ENCODE assay signal across 8 cellular contexts in the genomic region with DNA sequence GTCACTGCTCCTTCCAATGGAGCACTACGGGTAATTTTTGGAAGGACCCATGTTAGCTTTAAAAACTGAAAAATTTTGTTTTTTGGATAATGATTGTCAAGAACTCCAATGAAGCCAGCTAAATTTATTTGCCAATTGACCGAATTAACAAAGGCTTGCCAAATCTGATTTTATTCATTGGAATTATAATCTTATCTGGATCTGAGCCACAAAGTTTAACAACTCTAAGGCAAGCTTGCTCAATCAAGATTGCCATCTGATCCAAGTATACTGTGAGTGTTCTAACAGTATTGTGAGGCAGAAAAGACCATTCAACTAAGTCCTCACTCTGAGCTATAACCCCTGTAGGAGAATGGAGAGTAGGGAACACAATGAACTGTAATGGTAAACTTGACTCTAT. TPM values are rescaled to one million over a fixed set of nuclear protein-coding genes. Genes with fewer than 3 reads are reported as not detected.
DNase-seq lines count a peak whose midpoint lies in the region; ATAC-seq and TF ChIP-seq lines count a peak whose summit lies in the region.
"Not testable (repeated sequence)": the region's sequence is repeated elsewhere in the genome, so short reads cannot be mapped to it uniquely, and the experiment has no call there.
"Had no signal": no experiment of that assay in that cellular context is flagged by ENCODE, and none has a peak within 500 bp of the region (broad histone marks: within the 10 kb centered on the region; RNA-seq: fewer than 3 reads in every experiment).

No MANE protein-coding gene starts in this region.

- H3K4me3 ChIP-seq in right lobe of liver; retinal pigment epithelial cell (ENCODE audit: low read length); upper lobe of left lung: not testable (repeated sequence)
- peak overlapping the region; percentile 41 to 43 for H3K4me3 ChIP-seq in mucosa of rectum (ENCODE audit: low read length in 2 of 2)

- H3K9ac ChIP-seq in mucosa of rectum (ENCODE audit: low read depth in 1 of 2, low read length in 2 of 2): peak overlapping the region; percentile 52 to 65

- not testable (repeated sequence) for TF ChIP-seq CTCF in VCaP (conservative IDR thresholded peaks at IDR 0.05); right lobe of liver (IDR thresholded peaks at IDR 0.05); retinal pigment epithelial cell (conservative IDR thresholded peaks at IDR 0.05; ENCODE audit: low read depth, low read length); upper lobe of left lung (IDR thresholded peaks at IDR 0.05)

- not testable (repeated sequence) for TF ChIP-seq POLR2A in right lobe of liver (IDR thresholded peaks at IDR 0.05); upper lobe of left lung (IDR thresholded peaks at IDR 0.05)

- H3K4me1 ChIP-seq in right lobe of liver (peaks cover 0 to 14% (median 4%) of the 10 kb centered on the region in 4 donors), mucosa of rectum (ENCODE audit: control insufficient read depth in 2 of 2, insufficient read depth in 2 of 2, low read length in 2 of 2) (peaks cover 20 to 34% of the 10 kb centered on the region in 2 donors), upper lobe of left lung (peaks cover 0 to 39% (median 13%) of the 10 kb centered on the region in 4 donors)

- peak overlapping the region; percentile 95; the same call in 1 of the 2 replicates for H3K27ac ChIP-seq in VCaP
- H3K27ac ChIP-seq in right lobe of liver: peak overlapping the region in 2 of 3 donors; percentile 26 to 48
- peak overlapping the region; percentile 90 to 97 for H3K27ac ChIP-seq in mucosa of rectum (ENCODE audit: low read depth in 2 of 2, low read length in 2 of 2)
- peak overlapping the region; percentile 63 to 73 (median 69) for H3K27ac ChIP-seq in upper lobe of left lung

- ATAC-seq in right lobe of liver; upper lobe of left lung (ENCODE audit: low FRiP score in 2 of 2): not testable (repeated sequence)

- intact Hi-C loops in right lobe of liver (cut with DNase I): not testable (repeated sequence)

- peak; percentile 47 for DNase-seq in HT-29 (ENCODE audit: low spot score)
- DNase-seq in right lobe of liver, upper lobe of left lung: not testable (repeated sequence)
- DNase-seq in retinal pigment epithelial cell (ENCODE audit: low read depth): peak; percentile 59

- H3K27me3 ChIP-seq in right lobe of liver; mucosa of rectum (ENCODE audit: control insufficient read depth in 2 of 2, insufficient read depth in 2 of 2, low read length in 2 of 2); upper lobe of left lung: not testable (repeated sequence)

- 11% methylated on average over 2 of the region's 2 CpGs for WGBS in right lobe of liver (ENCODE audit: insufficient coverage, low coverage, low lambda C conversion rate, missing lambda C conversion rate)
- WGBS in upper lobe of left lung, 2 donors: 38 to 50% methylated on average over 2 of the region's 2 CpGs

- not testable (repeated sequence) for H3K9me3 ChIP-seq in right lobe of liver; mucosa of rectum (ENCODE audit: control insufficient read depth in 2 of 2, low read length in 2 of 2)
- H3K9me3 ChIP-seq in upper lobe of left lung: peaks cover 0 to 22% (median 16%) of the 10 kb centered on the region in 4 donors

- not testable (repeated sequence) for H3K36me3 ChIP-seq in right lobe of liver; mucosa of rectum (ENCODE audit: control insufficient read depth in 2 of 2, insufficient read depth in 2 of 2, low read length in 2 of 2); upper lobe of left lung

- TF ChIP-seq EP300 in upper lobe of left lung (IDR thresholded peaks at IDR 0.05): not testable (repeated sequence)

RNA-seq across cellular contexts. Expression of gene TMC5, which starts 20.3 kb away (rescaled TPM):
- total RNA-seq in HT-29 (2014; rRNA removed; shearing (Covaris generic)): 24.2 and 24.9 TPM in 2 replicates
- 1 to 10 TPM in 2 of 6 experiments, under 1 TPM in 3, not detected in 1; 0.43 to 3.4 (median 0.93) TPM for total RNA-seq in right lobe of liver
- 10 to 100 TPM; 37.1 to 99.5 (median 62.4) TPM for total RNA-seq in upper lobe of left lung
- total RNA-seq: CD4-positive, alpha-beta memory T cell; HT1080 had no signal

Comparison
In these comparisons a context has a peak if more than half of its experiments do, and no peak if none do; other contexts are left out.
1. H3K27ac ChIP-seq: peak in every context shown above with its lines; median percentile 95 in VCaP; 94 in mucosa of rectum; 69 in upper lobe of left lung; 37 in right lobe of liver.